ENCODE assay signal across 28 cellular contexts in genomic region chr2:23604731-23605130, GRCh38.
"Had no signal": no experiment of that assay in that cellular context is flagged by ENCODE, and none has a peak within 500 bp of the region (broad histone marks: within the 10 kb centered on the region; RNA-seq: fewer than 3 reads in every experiment).

No MANE protein-coding gene starts in this region.

- H3K4me3 ChIP-seq: adrenal gland, body of pancreas, cardiac muscle cell, coronary artery, dorsolateral prefrontal cortex had no signal

- ATAC-seq: activated CD4-positive, alpha-beta T cell treated with anti-CD3 and anti-CD28 coated beads for 36 hours; activated naive CD8-positive, alpha-beta T cell treated with anti-CD3 and anti-CD28 coated beads, Interleukin-2, amount 50 U/mL, for 24 hours; body of pancreas; esophagus mucosa had no signal

- H3K27me3 ChIP-seq: adrenal gland, body of pancreas, cardiac muscle cell had no signal

- H3K27me3 Mint-ChIP-seq: activated CD4-positive, alpha-beta T cell treated with anti-CD3 and anti-CD28 coated beads, Interleukin-2, amount 10 ng/mL, durations not matched to agents 24 days and 14 days; activated naive CD4-positive, alpha-beta T cell treated with anti-CD3 and anti-CD28 coated beads, Interleukin-2, amount 50 U/mL, for 24 hours had no signal

- H3K4me3 Mint-ChIP-seq: activated CD4-positive, alpha-beta memory T cell treated with anti-CD3 and anti-CD28 coated beads for 36 hours; activated CD4-positive, alpha-beta T cell treated with anti-CD3 and anti-CD28 coated beads for 36 hours; activated CD4-positive, alpha-beta T cell treated with anti-CD3 and anti-CD28 coated beads, Interleukin-2, amount 10 ng/mL, durations not matched to agents 24 days and 14 days; activated naive CD4-positive, alpha-beta T cell treated with anti-CD3 and anti-CD28 coated beads for 36 hours; activated naive CD4-positive, alpha-beta T cell treated with anti-CD3 and anti-CD28 coated beads, Interleukin-2, amount 50 U/mL, for 24 hours; activated naive CD8-positive, alpha-beta T cell treated with anti-CD3 and anti-CD28 coated beads for 36 hours; activated naive CD8-positive, alpha-beta T cell treated with anti-CD3 and anti-CD28 coated beads, Interleukin-2, amount 50 U/mL, for 24 hours; activated T-helper 1 cell treated with anti-CD3 and anti-CD28 coated beads, Interleukin-12 subunit alpha, Interleukin-12 subunit beta, Interleukin-2, Interleukin-4 antibody, amounts not matched to agents 30 ng/mL and 10 ng/mL and 1 ng/mL, durations not matched to agents 14 hours and 24 hours and 36 hours; dendritic cell treated with granulocyte-macrophage colony-stimulating factor and Interleukin-4, amounts not matched to agents 40 ng/mL and 50 ng/mL, for 4 days; endodermal cell had no signal

- H3K36me3 ChIP-seq: adrenal gland, cardiac muscle cell had no signal

- H3K4me1 Mint-ChIP-seq: activated CD4-positive, alpha-beta T cell treated with anti-CD3 and anti-CD28 coated beads for 36 hours; activated CD4-positive, alpha-beta T cell treated with anti-CD3 and anti-CD28 coated beads, Interleukin-2, amount 10 ng/mL, durations not matched to agents 24 days and 14 days; activated naive CD4-positive, alpha-beta T cell treated with anti-CD3 and anti-CD28 coated beads, Interleukin-2, amount 50 U/mL, for 24 hours; activated naive CD8-positive, alpha-beta T cell treated with anti-CD3 and anti-CD28 coated beads for 36 hours; activated naive CD8-positive, alpha-beta T cell treated with anti-CD3 and anti-CD28 coated beads, Interleukin-2, amount 50 U/mL, for 24 hours had no signal

- H3K4me1 ChIP-seq: body of pancreas had no signal

- H3K27ac ChIP-seq: adrenal gland, body of pancreas, cardiac muscle cell, coronary artery, dorsolateral prefrontal cortex had no signal

- DNase-seq: activated CD4-positive, alpha-beta memory T cell treated with anti-CD3 and anti-CD28 coated beads for 36 hours; activated CD4-positive, alpha-beta T cell treated with anti-CD3 and anti-CD28 coated beads for 36 hours; activated CD4-positive, alpha-beta T cell treated with anti-CD3 and anti-CD28 coated beads, Interleukin-2, amount 10 ng/mL, durations not matched to agents 24 days and 14 days; activated CD4-positive, CD25-positive, alpha-beta regulatory T cell; activated CD4-positive, CD25-positive, alpha-beta regulatory T cell treated with anti-CD3 and anti-CD28 coated beads, Interleukin-2, amount 50 U/mL, for 72 hours; activated effector memory CD4-positive, alpha-beta T cell treated with anti-CD3 and anti-CD28 coated beads, Interleukin-2, amount 50 U/mL, for 16 hours; activated naive CD4-positive, alpha-beta T cell treated with anti-CD3 and anti-CD28 coated beads for 36 hours; activated naive CD8-positive, alpha-beta T cell treated with anti-CD3 and anti-CD28 coated beads for 36 hours; activated naive CD8-positive, alpha-beta T cell treated with anti-CD3 and anti-CD28 coated beads, Interleukin-2, amount 50 U/mL, for 24 hours; activated T-cell treated with anti-CD3 and anti-CD28 coated beads, Interleukin-2, amount 50 U/mL, for 1 hour; activated T-cell treated with anti-CD3 and anti-CD28 coated beads, Interleukin-2, amount 50 U/mL, for 48 hours; adrenal gland; amygdala; body of pancreas; central memory CD4-positive, alpha-beta T cell; cerebellar nuclear complex; effector memory CD4-positive, alpha-beta T cell; endodermal cell; foreskin fibroblast; T-helper 2 cell had no signal

- H3K9me3 Mint-ChIP-seq: activated CD4-positive, alpha-beta T cell treated with anti-CD3 and anti-CD28 coated beads, Interleukin-2, amount 10 ng/mL, durations not matched to agents 24 days and 14 days; activated naive CD4-positive, alpha-beta T cell treated with anti-CD3 and anti-CD28 coated beads, Interleukin-2, amount 50 U/mL, for 24 hours; activated naive CD8-positive, alpha-beta T cell treated with anti-CD3 and anti-CD28 coated beads, Interleukin-2, amount 50 U/mL, for 24 hours; endodermal cell had no signal

- H3K27ac Mint-ChIP-seq: activated CD4-positive, alpha-beta memory T cell treated with anti-CD3 and anti-CD28 coated beads for 36 hours; activated CD4-positive, alpha-beta T cell treated with anti-CD3 and anti-CD28 coated beads for 36 hours; activated CD4-positive, alpha-beta T cell treated with anti-CD3 and anti-CD28 coated beads, Interleukin-2, amount 10 ng/mL, durations not matched to agents 24 days and 14 days; activated naive CD4-positive, alpha-beta T cell treated with anti-CD3 and anti-CD28 coated beads for 36 hours; activated naive CD4-positive, alpha-beta T cell treated with anti-CD3 and anti-CD28 coated beads, Interleukin-2, amount 50 U/mL, for 24 hours; activated naive CD8-positive, alpha-beta T cell treated with anti-CD3 and anti-CD28 coated beads for 36 hours; activated naive CD8-positive, alpha-beta T cell treated with anti-CD3 and anti-CD28 coated beads, Interleukin-2, amount 50 U/mL, for 24 hours; activated T-helper 1 cell treated with anti-CD3 and anti-CD28 coated beads, Interleukin-12 subunit alpha, Interleukin-12 subunit beta, Interleukin-2, Interleukin-4 antibody, amounts not matched to agents 30 ng/mL and 10 ng/mL and 1 ng/mL, durations not matched to agents 14 hours and 24 hours and 36 hours; activated T-helper 2 cell treated with anti-CD3 and anti-CD28 coated beads, Interferon-gamma antibody, Interleukin-2, Interleukin-4, amounts not matched to agents 10 μg/mL and 5 μg/mL and 100 μg/mL, durations not matched to agents 14 hours and 24 hours and 36 hours; dendritic cell treated with granulocyte-macrophage colony-stimulating factor and Interleukin-4, amounts not matched to agents 40 ng/mL and 50 ng/mL, for 4 days; endodermal cell had no signal

- H3K9me3 ChIP-seq: adrenal gland had no signal
